ENCODE assay signal across 21 cellular contexts in the genomic region with DNA sequence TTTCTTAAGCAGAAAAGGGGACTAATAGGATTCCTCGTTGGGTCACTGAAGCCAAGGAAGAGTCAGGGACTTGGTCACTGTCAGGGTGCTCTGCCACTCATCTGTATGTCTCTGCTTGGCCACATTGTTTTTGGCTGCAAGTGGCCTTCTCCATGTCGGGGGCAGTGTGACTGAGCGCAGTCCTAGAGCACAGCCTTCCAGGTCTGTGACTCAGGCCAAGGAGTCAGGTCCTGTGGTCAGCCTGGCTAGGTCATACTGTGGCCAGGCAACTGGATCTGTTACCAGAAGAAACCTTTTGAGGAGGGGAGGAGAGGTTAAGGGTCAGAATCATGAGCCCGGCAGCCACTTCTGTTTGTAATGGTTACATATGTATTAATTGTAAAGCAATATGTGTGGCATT.
A peak's percentile ranks its signal among the peaks of the same experiment; 100 is the strongest.
DNase-seq lines count a peak whose midpoint lies in the region; ATAC-seq and TF ChIP-seq lines count a peak whose summit lies in the region.
"Had no signal": no experiment of that assay in that cellular context is flagged by ENCODE, and none has a peak within 500 bp of the region (broad histone marks: within the 10 kb centered on the region; RNA-seq: fewer than 3 reads in every experiment).

No MANE protein-coding gene starts in this region.

- no peak overlapping the region for H3K4me2 ChIP-seq in IMR-90 (ENCODE audit: low read depth, low read length)
- H3K4me2 ChIP-seq: BLaER1 treated with 17β-estradiol and CSF1 and Interleukin-3, amounts not matched to agents 10 nM and 100 nM had no signal

- H3K36me3 Mint-ChIP-seq in WTC11: peaks cover 31% of the 10 kb centered on the region
- H3K36me3 Mint-ChIP-seq in activated T-helper 17 cell treated with anti-CD3 and anti-CD28 coated beads, Interleukin-2, amount 50 U/mL, for 72 hours (ENCODE audit: low read depth): peaks cover 5% of the 10 kb centered on the region
- peaks cover 4 to 17% of the 10 kb centered on the region in 2 donors for H3K36me3 Mint-ChIP-seq in activated naive CD4-positive, alpha-beta T cell treated with anti-CD3 and anti-CD28 coated beads, Interleukin-2, amount 50 U/mL, for 72 hours

- peak; percentile 7 for DNase-seq in IMR-90
- no peak for DNase-seq in WTC11 (ENCODE audit: low spot score)
- DNase-seq in glomerular visceral epithelial cell (ENCODE audit: extremely low spot score): peak; percentile 46
- peak; percentile 20 for DNase-seq in renal cortical epithelial cell (ENCODE audit: low read depth)
- DNase-seq in activated naive CD4-positive, alpha-beta T cell treated with anti-CD3 and anti-CD28 coated beads, Interleukin-2, amount 50 U/mL, for 72 hours (ENCODE audit: low spot score in 2 of 2): no peak
- no peak for DNase-seq in NCI-H524 treated with DMSO at 0.1 percent for 48 hours (lab: John Stamatoyannopoulos, UW)
- DNase-seq: Calu3; CD8-positive, alpha-beta T cell; DMS53; HFFc6; NCI-H1105 treated with DMSO at 0.1 percent for 48 hours; NCI-H1694; NCI-H2081 treated with DMSO at 0.1 percent for 48 hours; NCI-H446 treated with DMSO at 0.1 percent for 48 hours; SIG-M5 had no signal

- CTCF ChIA-PET in IMR-90 (lab: Yijun Ruan, JAX) (no interaction called here), WTC11 (lab: Charles Lee) (no interaction called here)

- H3K79me1 ChIP-seq in IMR-90 (ENCODE audit: low read depth in 1 of 2, low read length in 2 of 2): peaks cover 9 to 15% of the 10 kb centered on the region in 2 experiments

- 76% methylated on average over 4 of the region's 4 CpGs; no CpG with 5 or more reads in 1 of the 2 experiments for WGBS in IMR-90 (ENCODE audit: extremely low coverage in 2 of 2, insufficient read length in 1 of 2), 2 experiments

- H3K56ac ChIP-seq in IMR-90 (ENCODE audit: extremely low read depth, insufficient read depth, low read length): no peak overlapping the region

- H2AK5ac ChIP-seq in IMR-90 (ENCODE audit: low read depth, low read length): no peak overlapping the region; the same call in 1 of the 2 replicates

- H2BK5ac ChIP-seq in IMR-90 (ENCODE audit: low read depth, low read length, poor library complexity, severe bottlenecking): peak overlapping the region; percentile 33

- H3K4me1 Mint-ChIP-seq in WTC11: peaks cover 16% of the 10 kb centered on the region
- H3K4me1 Mint-ChIP-seq in activated T-helper 17 cell treated with anti-CD3 and anti-CD28 coated beads, Interleukin-2, amount 50 U/mL, for 72 hours: peaks cover 4% of the 10 kb centered on the region

- no peak overlapping the region; a peak in 1 of 4 replicates for H4K8ac ChIP-seq in IMR-90 (ENCODE audit: low read depth in 2 of 2, low read length in 2 of 2)

- no peak overlapping the region for H2BK20ac ChIP-seq in IMR-90 (ENCODE audit: low read depth, low read length)

- POLR2A ChIA-PET in IMR-90 (lab: Charles Lee; ENCODE audit: unreplicated experiment): no interaction called here
- POLR2A ChIA-PET in WTC11 (lab: Charles Lee): no interaction called here

- no peak for TF ChIP-seq RAD21 in IMR-90 (IDR thresholded peaks at IDR 0.05; ENCODE audit: low read length)

- no peak overlapping the region for H3K9ac ChIP-seq in IMR-90 (ENCODE audit: low read depth, low read length)
- H3K9ac ChIP-seq: BLaER1 treated with 17β-estradiol and CSF1 and Interleukin-3, amounts not matched to agents 10 nM and 100 nM had no signal

- peaks cover 4% of the 10 kb centered on the region; the same call in 1 of the 2 replicates for H3K9me3 ChIP-seq in IMR-90 (ENCODE audit: control insufficient read depth, insufficient read depth, low read length)

- H4K20me1 ChIP-seq in IMR-90 (ENCODE audit: insufficient read depth, low read length): peaks cover 4% of the 10 kb centered on the region; the same call in 1 of the 2 replicates

- TF ChIP-seq POLR2A in IMR-90 (IDR thresholded peaks at IDR 0.05; ENCODE audit: low read depth, low read length): no peak

- H3K23ac ChIP-seq in IMR-90 (ENCODE audit: low read depth, low read length): no peak overlapping the region

- no peak overlapping the region; the same call in 1 of the 2 replicates for H3K18ac ChIP-seq in IMR-90 (ENCODE audit: low read depth, low read length)

- dilution Hi-C loops in IMR-90 (cut with HindIII; ENCODE audit: low sequenced_read_pairs, unreplicated experiment): no loop called here

- BruUV-seq in IMR-90 (replicated peaks; lab: Mats Ljungman, UMichigan): no TSS peak

- H2BK15ac ChIP-seq in IMR-90 (ENCODE audit: low read depth, low read length): no peak overlapping the region

- no peak overlapping the region for H2AK9ac ChIP-seq in IMR-90 (replicated peaks; ENCODE audit: low read depth, low read length, poor library complexity)

- 0 out of 2 replicates have a peak, but pooled peaks cover 4% of the 10 kb centered on the region for H3K9me1 ChIP-seq in IMR-90 (ENCODE audit: insufficient read depth, low read length)

- H2BK120ac ChIP-seq in IMR-90 (ENCODE audit: low read depth, low read length): no peak overlapping the region; the same call in 1 of the 2 replicates

- no peak overlapping the region for H3K4me3 ChIP-seq in IMR-90 (ENCODE audit: insufficient read depth, low read depth, low read length)
- H3K4me3 ChIP-seq: BLaER1 treated with 17β-estradiol and CSF1 and Interleukin-3, amounts not matched to agents 10 nM and 100 nM had no signal

- H4K91ac ChIP-seq in IMR-90 (ENCODE audit: insufficient read depth, low read depth, low read length): no peak overlapping the region

- no peak overlapping the region for H4K5ac ChIP-seq in IMR-90 (ENCODE audit: low read depth, low read length)

- H3K4me3 Mint-ChIP-seq in WTC11: no peak overlapping the region
- H3K4me3 Mint-ChIP-seq in activated T-helper 17 cell treated with anti-CD3 and anti-CD28 coated beads, Interleukin-2, amount 50 U/mL, for 72 hours: no peak overlapping the region
- H3K4me3 Mint-ChIP-seq: CD8-positive, alpha-beta T cell; HFFc6; IgD-negative memory B cell had no signal

- peaks cover 32% of the 10 kb centered on the region for H3K9me3 Mint-ChIP-seq in WTC11
- H3K9me3 Mint-ChIP-seq in activated T-helper 17 cell treated with anti-CD3 and anti-CD28 coated beads, Interleukin-2, amount 50 U/mL, for 72 hours: no peaks in the 10 kb centered on the region
- H3K9me3 Mint-ChIP-seq in activated naive CD4-positive, alpha-beta T cell treated with anti-CD3 and anti-CD28 coated beads, Interleukin-2, amount 50 U/mL, for 72 hours: peaks cover 5 to 11% of the 10 kb centered on the region in 2 donors
- H3K9me3 Mint-ChIP-seq: CD8-positive, alpha-beta T cell; HFFc6 had no signal

- no peak overlapping the region for H3K27ac ChIP-seq in IMR-90 (ENCODE audit: insufficient read depth, low read length)
- H3K27ac ChIP-seq: BLaER1 treated with 17β-estradiol and CSF1 and Interleukin-3, amounts not matched to agents 10 nM and 100 nM; RWPE1 had no signal

- intact Hi-C loops in IMR-90 (cut with micrococcal nuclease): no loop called here

- no peak overlapping the region for H2AFZ ChIP-seq in IMR-90 (replicated peaks; ENCODE audit: low read length, poor library complexity)

- TF ChIP-seq CTCF in IMR-90 (conservative IDR thresholded peaks at IDR 0.05; ENCODE audit: low read depth, low read length) (no peak), WTC11 (IDR thresholded peaks at IDR 0.05) (no peak)

- H3K4ac ChIP-seq in IMR-90 (ENCODE audit: low read depth, low read length): no peak overlapping the region; the same call in 1 of the 2 replicates

- H3K27me3 ChIP-seq in IMR-90 (ENCODE audit: control insufficient read depth, insufficient read depth, low read length): no peaks in the 10 kb centered on the region
- H3K27me3 ChIP-seq: BLaER1 treated with 17β-estradiol and CSF1 and Interleukin-3, amounts not matched to agents 10 nM and 100 nM had no signal

- no peak overlapping the region for H3K27ac Mint-ChIP-seq in WTC11
- H3K27ac Mint-ChIP-seq in activated T-helper 17 cell treated with anti-CD3 and anti-CD28 coated beads, Interleukin-2, amount 50 U/mL, for 72 hours: no peak overlapping the region
- H3K27ac Mint-ChIP-seq in activated naive CD4-positive, alpha-beta T cell treated with anti-CD3 and anti-CD28 coated beads, Interleukin-2, amount 50 U/mL, for 72 hours: peak overlapping the region in 1 of 2 donors; percentile 17
- H3K27ac Mint-ChIP-seq: CD8-positive, alpha-beta T cell; HFFc6; IgD-negative memory B cell had no signal

- no peaks in the 10 kb centered on the region for H3K27me3 Mint-ChIP-seq in WTC11 (ENCODE audit: low read depth)
- H3K27me3 Mint-ChIP-seq in activated T-helper 17 cell treated with anti-CD3 and anti-CD28 coated beads, Interleukin-2, amount 50 U/mL, for 72 hours: no peaks in the 10 kb centered on the region
- H3K27me3 Mint-ChIP-seq: IgD-negative memory B cell had no signal

- in situ Hi-C loops in IMR-90 (cut with MboI; ENCODE audit: low sequenced_read_pairs): no loop called here

- H3K14ac ChIP-seq in IMR-90 (replicated peaks; ENCODE audit: low read depth, low read length): 0 out of 2 replicates have a peak overlapping the region, but pooled peaks have one; percentile 67

- ATAC-seq in IMR-90 (ENCODE audit: low read depth) (no peak), WTC11 (peak; percentile 28; the same call in 1 of the 2 replicates), HG02642 (IDR thresholded peaks at IDR 0.05; ENCODE audit: poor library complexity, unreplicated experiment) (no peak)
- ATAC-seq in activated T-helper 17 cell treated with anti-CD3 and anti-CD28 coated beads, Interleukin-2, amount 50 U/mL, for 72 hours (replicated peaks): no peak
- ATAC-seq in activated naive CD4-positive, alpha-beta T cell treated with anti-CD3 and anti-CD28 coated beads, Interleukin-2, amount 50 U/mL, for 72 hours: no peak
- ATAC-seq: CD8-positive, alpha-beta T cell; SK-N-SH treated with all-trans-retinoic acid at 6 μM for 48 hours had no signal

- H3K4me1 ChIP-seq in IMR-90 (ENCODE audit: control insufficient read depth, insufficient read depth, low read length): peaks cover 2% of the 10 kb centered on the region; the same call in 1 of the 2 replicates

- H3K36me3 ChIP-seq in IMR-90 (ENCODE audit: control insufficient read depth, insufficient read depth, low read length): 0 out of 2 replicates have a peak, but pooled peaks cover 2% of the 10 kb centered on the region

TF ChIP-seq in IMR-90, 13 proteins besides CTCF, POLR2A, EP300 and RAD21 (continues in another document):
- no peak for TF ChIP-seq RFX5 (IDR thresholded peaks at IDR 0.05; ENCODE audit: low read depth, low read length)
- no peak for TF ChIP-seq CHD1 (IDR thresholded peaks at IDR 0.05; ENCODE audit: low read depth, low read length)
- no peak for TF ChIP-seq FOS (IDR thresholded peaks at IDR 0.05; ENCODE audit: low read depth, low read length)
- no peak for TF ChIP-seq RCOR1 (IDR thresholded peaks at IDR 0.05; ENCODE audit: insufficient replicate concordance, low read length)
- TF ChIP-seq CEBPB (IDR thresholded peaks at IDR 0.05; ENCODE audit: low read depth, low read length): no peak

TF ChIP-seq in WTC11, 78 proteins besides CTCF, POLR2A, EP300 and RAD21 (continues in another document):
- TF ChIP-seq, protein P1, sequence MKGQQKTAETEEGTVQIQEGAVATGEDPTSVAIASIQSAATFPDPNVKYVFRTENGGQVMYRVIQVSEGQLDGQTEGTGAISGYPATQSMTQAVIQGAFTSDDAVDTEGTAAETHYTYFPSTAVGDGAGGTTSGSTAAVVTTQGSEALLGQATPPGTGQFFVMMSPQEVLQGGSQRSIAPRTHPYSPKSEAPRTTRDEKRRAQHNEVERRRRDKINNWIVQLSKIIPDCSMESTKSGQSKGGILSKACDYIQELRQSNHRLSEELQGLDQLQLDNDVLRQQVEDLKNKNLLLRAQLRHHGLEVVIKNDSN (CRISPR knock-in tag; IDR thresholded peaks at IDR 0.05): no peak

Comparison
In these comparisons a context has a peak if more than half of its experiments do, and no peak if none do; other contexts are left out.
1. DNase-seq: peak in IMR-90 (single experiment), glomerular visceral epithelial cell (single experiment) and renal cortical epithelial cell (single experiment); none in WTC11 (single experiment), activated naive CD4-positive, alpha-beta T cell treated with anti-CD3 and anti-CD28 coated beads, Interleukin-2, amount 50 U/mL, for 72 hours (0 of 2) and NCI-H524 treated with DMSO at 0.1 percent for 48 hours (single experiment).